In genomic region chr1:42958488-42959317, GRCh38 we compare ENCODE assay signal across 1 cellular context.
A peak's percentile ranks its signal among the peaks of the same experiment; 100 is the strongest.
TF ChIP-seq lines count a peak whose summit lies in the region.

Gene SLC2A1 (minus strand): TSS chr1:42958868. CDS start chr1:42958651, 217 bp downstream.

TF ChIP-seq in GM23338, 12 proteins besides CTCF, POLR2A, EP300 and RAD21 (continued from another document):
- no peak for TF ChIP-seq ZNF462 (CRISPR knock-in tag; IDR thresholded peaks at IDR 0.05)
- peak; percentile 48; the same call in 1 of the 2 replicates for TF ChIP-seq ETS1 (IDR thresholded peaks at IDR 0.05)
